ENCODE assay signal across 21 cellular contexts in the genomic region with DNA sequence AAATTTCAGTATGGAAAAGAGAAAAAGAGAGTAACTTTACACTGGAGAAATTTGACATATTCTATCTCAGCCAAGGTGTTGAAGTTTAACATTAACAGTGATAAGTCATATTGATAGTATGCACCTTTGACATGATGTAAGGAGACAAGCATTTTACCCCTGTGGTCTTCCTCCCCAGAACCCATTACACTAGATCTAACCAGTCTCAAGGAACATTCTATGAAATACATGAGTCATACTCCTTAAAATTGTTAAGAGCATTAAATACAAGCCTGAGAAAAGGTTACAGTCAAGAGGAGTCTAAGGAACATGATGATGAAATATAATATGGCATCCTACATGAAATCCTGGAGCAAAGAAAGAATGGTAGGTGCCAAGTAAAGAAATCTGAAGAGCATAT.
A peak's percentile ranks its signal among the peaks of the same experiment; 100 is the strongest.
DNase-seq lines count a peak whose midpoint lies in the region; ATAC-seq and TF ChIP-seq lines count a peak whose summit lies in the region.
"Had no signal": no experiment of that assay in that cellular context is flagged by ENCODE, and none has a peak within 500 bp of the region (broad histone marks: within the 10 kb centered on the region; RNA-seq: fewer than 3 reads in every experiment).

No MANE protein-coding gene starts in this region.

- no peaks in the 10 kb centered on the region for H3K9me3 Mint-ChIP-seq in MCF 10A (ENCODE audit: unreplicated experiment)
- H3K9me3 Mint-ChIP-seq: GM23338 had no signal

- no peaks in the 10 kb centered on the region for H3K4me1 ChIP-seq in mammary epithelial cell (ENCODE audit: insufficient read depth, low read length)
- H3K4me1 ChIP-seq: BE2C had no signal

- H3K36me3 ChIP-seq in mammary epithelial cell (ENCODE audit: insufficient read depth, low read length) = no peaks in the 10 kb centered on the region
- H3K36me3 ChIP-seq: BE2C had no signal

- no peak overlapping the region for H3K27ac ChIP-seq in mammary epithelial cell (ENCODE audit: insufficient read depth, low read depth, low read length)

- H3K9ac ChIP-seq in mammary epithelial cell (ENCODE audit: insufficient read depth, low read length) = no peak overlapping the region

- H3K27me3 ChIP-seq in mammary epithelial cell (ENCODE audit: insufficient read depth, low read length) = no peaks in the 10 kb centered on the region
- H3K27me3 ChIP-seq: BE2C had no signal

- no peak overlapping the region for H3K4me2 ChIP-seq in mammary epithelial cell (ENCODE audit: insufficient read depth, low read depth, low read length)
- H3K4me2 ChIP-seq: GM23338 had no signal

- peaks cover 7% of the 10 kb centered on the region for H3K4me1 Mint-ChIP-seq in MCF 10A (ENCODE audit: insufficient read depth, unreplicated experiment)
- H3K4me1 Mint-ChIP-seq: CD4-positive, CD25-positive, alpha-beta regulatory T cell; CD8-positive, alpha-beta memory T cell; GM23338 had no signal

- peak; percentile 11 for DNase-seq in MCF 10A (ENCODE audit: unreplicated experiment)
- no peak for DNase-seq in mammary epithelial cell
- peak; percentile 1 for DNase-seq in epithelial cell of proximal tubule (ENCODE audit: low read depth)
- peak; percentile 94 for DNase-seq in kidney tubule cell (ENCODE audit: low spot score)
- DNase-seq in renal cortical epithelial cell (ENCODE audit: low read depth) = peak; percentile 61
- no peak for DNase-seq in HT-29 (ENCODE audit: low spot score)
- no peak for DNase-seq in AG08396 (ENCODE audit: low spot score)
- DNase-seq: 8988T; BE2C; C1 segment of cervical spinal cord; CD4-positive, CD25-positive, alpha-beta regulatory T cell; CD8-positive, alpha-beta memory T cell; COR-L47; DMS 273 treated with DMSO at 0.1 percent for 48 hours; DMS53; DND-41; EL; HCEC 1CT had no signal

- no peaks in the 10 kb centered on the region for H4K20me1 ChIP-seq in mammary epithelial cell (ENCODE audit: insufficient read depth, low read length)

- no peaks in the 10 kb centered on the region for H3K36me3 Mint-ChIP-seq in MCF 10A (ENCODE audit: insufficient read depth, unreplicated experiment)
- H3K36me3 Mint-ChIP-seq: CD4-positive, CD25-positive, alpha-beta regulatory T cell; CD8-positive, alpha-beta memory T cell had no signal

- peaks cover 2% of the 10 kb centered on the region for H3K9me3 ChIP-seq in mammary epithelial cell (replicated peaks; ENCODE audit: insufficient read depth, low read length)
- H3K9me3 ChIP-seq: BE2C had no signal

- CTCF ChIA-PET in MCF 10A (lab: Yijun Ruan, JAX) (no interaction called here), mammary epithelial cell (lab: Charles Lee; ENCODE audit: low non-redundant PET) (no interaction called here)

- H2AFZ ChIP-seq in mammary epithelial cell (ENCODE audit: low read depth, low read length) = no peak overlapping the region
- H2AFZ ChIP-seq: GM23338 had no signal

- intact Hi-C loops in MCF 10A (cut with micrococcal nuclease) (no loop called here), mammary epithelial cell (cut with micrococcal nuclease) (no loop called here)

- no peaks in the 10 kb centered on the region for H3K27me3 Mint-ChIP-seq in MCF 10A (ENCODE audit: insufficient read depth, unreplicated experiment)
- H3K27me3 Mint-ChIP-seq: CD4-positive, CD25-positive, alpha-beta regulatory T cell; CD8-positive, alpha-beta memory T cell had no signal

- no peak overlapping the region for H3K27ac Mint-ChIP-seq in MCF 10A (ENCODE audit: low read depth, unreplicated experiment)
- H3K27ac Mint-ChIP-seq: CD4-positive, CD25-positive, alpha-beta regulatory T cell; CD8-positive, alpha-beta memory T cell; GM23338 had no signal

- dilution Hi-C loops in mammary epithelial cell (cut with HindIII; ENCODE audit: low sequenced_read_pairs) = no loop called here

- H3K4me3 ChIP-seq in mammary epithelial cell (replicated peaks in 1 of 3; ENCODE audit: insufficient read depth in 1 of 3, low read depth in 2 of 3, low read length in 3 of 3) (no peak overlapping the region), epithelial cell of proximal tubule (ENCODE audit: low read depth, low read length) (no peak overlapping the region)
- H3K4me3 ChIP-seq: GM12878, GM23338 had no signal

- H3K79me2 ChIP-seq in mammary epithelial cell (ENCODE audit: insufficient read depth, low read length) = no peaks in the 10 kb centered on the region

- no peak for TF ChIP-seq CTCF in MCF 10A (IDR thresholded peaks at IDR 0.05; ENCODE audit: unreplicated experiment)
- TF ChIP-seq CTCF in mammary epithelial cell (conservative IDR thresholded peaks at IDR 0.05 in 1 of 2, IDR thresholded peaks at IDR 0.05 in 1 of 2; ENCODE audit: extremely low read depth in 1 of 2, insufficient read depth in 1 of 2, low read depth in 1 of 2, low read length in 2 of 2) = no peak
- TF ChIP-seq CTCF in epithelial cell of proximal tubule (conservative IDR thresholded peaks at IDR 0.05; ENCODE audit: low read depth, low read length) = no peak

- POLR2A ChIA-PET in MCF 10A (lab: Yijun Ruan, JAX) = no interaction called here

- no peak overlapping the region for H3K4me3 Mint-ChIP-seq in MCF 10A (ENCODE audit: unreplicated experiment)
- H3K4me3 Mint-ChIP-seq: CD4-positive, CD25-positive, alpha-beta regulatory T cell; CD8-positive, alpha-beta memory T cell; GM23338 had no signal

- BruUV-seq in MCF 10A (replicated peaks; lab: Mats Ljungman, UMichigan) = no TSS peak
- BruUV-seq in mammary epithelial cell (replicated peaks; lab: Mats Ljungman, UMichigan) = no TSS peak

- ATAC-seq in HG03354 (IDR thresholded peaks at IDR 0.05; ENCODE audit: poor library complexity, severe bottlenecking, unreplicated experiment) = no peak
- ATAC-seq: GM12878, GM23338 had no signal

- in situ Hi-C loops in mammary epithelial cell (cut with MboI; ENCODE audit: low sequenced_read_pairs in 2 of 2) = no loop called here

Comparison
In these comparisons a context has a peak if more than half of its experiments do, and no peak if none do; other contexts are left out.
1. DNase-seq: peak in MCF 10A (single experiment), epithelial cell of proximal tubule (single experiment), kidney tubule cell (single experiment) and renal cortical epithelial cell (single experiment); none in mammary epithelial cell (single experiment), HT-29 (single experiment) and AG08396 (single experiment).